In the genomic region with DNA sequence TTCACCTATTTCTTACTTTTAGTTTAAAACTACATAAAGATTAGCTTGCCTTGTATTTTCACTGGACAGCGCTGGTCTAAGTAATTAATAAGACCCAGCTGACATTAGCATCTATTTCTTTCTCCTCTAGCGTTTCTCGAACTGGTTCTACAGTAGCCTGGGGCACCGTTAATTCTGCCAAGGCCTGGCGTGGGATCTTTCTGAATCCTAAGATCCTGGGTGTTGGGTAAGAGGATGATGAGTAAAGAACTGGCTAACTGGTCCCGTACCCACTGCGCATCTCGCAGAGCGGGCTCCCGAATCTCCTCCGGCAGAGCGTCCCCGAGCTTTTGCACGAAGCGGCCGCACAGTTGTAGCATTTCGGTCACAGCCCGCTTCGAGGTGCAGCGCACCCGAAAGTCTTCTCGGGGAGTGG, we compare ENCODE assay signal across 1 cellular context.
TF ChIP-seq lines count a peak whose summit lies in the region.

No MANE protein-coding gene starts in this region.

TF ChIP-seq in HepG2, 621 proteins besides CTCF, POLR2A, EP300 and RAD21:
- TF ChIP-seq ZNF597 (CRISPR knock-in tag; IDR thresholded peaks at IDR 0.05) (no peak), ZNF121 (CRISPR knock-in tag; IDR thresholded peaks at IDR 0.05) (peak; percentile 99), GABPB1 (CRISPR knock-in tag; IDR thresholded peaks at IDR 0.05) (0 out of 2 replicates have a peak, but pooled peaks have one; percentile 72), PREB (CRISPR knock-in tag; IDR thresholded peaks at IDR 0.05) (no peak), ZNF280B (CRISPR knock-in tag; IDR thresholded peaks at IDR 0.05; ENCODE audit: borderline replicate concordance) (peak; percentile 69; the same call in 1 of the 2 replicates), AGO2 (optimal IDR thresholded peaks at IDR 0.05; ENCODE audit: low read depth, low read length) (peak; percentile 67), ELF4 (CRISPR knock-in tag; IDR thresholded peaks at IDR 0.05; ENCODE audit: borderline replicate concordance) (peak; percentile 10; the same call in 1 of the 2 replicates), CSRNP2 (CRISPR knock-in tag; conservative IDR thresholded peaks at IDR 0.05; ENCODE audit: low read depth) (no peak), EZH2 (conservative IDR thresholded peaks at IDR 0.05; ENCODE audit: low read depth, low read length) (no peak), ZNF570 (CRISPR knock-in tag; IDR thresholded peaks at IDR 0.05; ENCODE audit: borderline replicate concordance) (no peak), NR2F1 (CRISPR knock-in tag; IDR thresholded peaks at IDR 0.05) (peak in 1 of 2 experiments; percentile 1; a peak in 1 of 4 replicates), NFATC3 (CRISPR knock-in tag; IDR thresholded peaks at IDR 0.05) (no peak), SRSF1 (optimal IDR thresholded peaks at IDR 0.05; ENCODE audit: low read depth, low read length) (peak; percentile 72)
